Comparison of ENCODE assay signal across 6 cellular contexts in the genomic region with DNA sequence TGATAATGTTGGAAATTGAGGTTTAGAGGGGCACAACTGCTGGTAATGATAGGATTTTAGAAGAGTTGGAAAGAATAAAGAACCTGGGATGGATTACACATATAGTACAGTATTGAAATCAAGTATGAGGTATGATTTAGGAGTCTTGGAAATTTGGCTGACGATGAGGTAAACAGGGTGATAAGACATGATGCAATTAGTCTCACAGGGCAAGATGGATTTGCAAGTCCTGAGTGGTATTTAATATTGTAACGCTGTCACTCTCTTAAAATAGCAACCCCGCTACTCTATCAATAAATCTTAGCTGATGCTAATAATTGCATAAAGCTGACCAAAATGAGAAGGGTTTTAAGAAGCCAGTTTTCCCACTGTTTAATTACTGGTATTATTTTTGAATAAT.
"Had no signal": no experiment of that assay in that cellular context is flagged by ENCODE, and none has a peak within 500 bp of the region (broad histone marks: within the 10 kb centered on the region; RNA-seq: fewer than 3 reads in every experiment).

No MANE protein-coding gene starts in this region.

- H3K9me3 Mint-ChIP-seq: IgD-negative memory B cell had no signal

- H3K27ac ChIP-seq: GM23248 had no signal

- H3K4me3 Mint-ChIP-seq: IgD-negative memory B cell had no signal

- H3K27me3 Mint-ChIP-seq: IgD-negative memory B cell had no signal

- DNase-seq: GM23248, GOT3, H7, KBM-7 had no signal

- H3K27ac Mint-ChIP-seq: IgD-negative memory B cell had no signal

- H3K9me3 ChIP-seq: HAP-1 had no signal

- H3K4me1 ChIP-seq: HAP-1 had no signal

- H3K36me3 ChIP-seq: HAP-1 had no signal

- H3K4me3 ChIP-seq: GM23248, HAP-1 had no signal

- H3K4me1 Mint-ChIP-seq: IgD-negative memory B cell had no signal
